In the genomic region with DNA sequence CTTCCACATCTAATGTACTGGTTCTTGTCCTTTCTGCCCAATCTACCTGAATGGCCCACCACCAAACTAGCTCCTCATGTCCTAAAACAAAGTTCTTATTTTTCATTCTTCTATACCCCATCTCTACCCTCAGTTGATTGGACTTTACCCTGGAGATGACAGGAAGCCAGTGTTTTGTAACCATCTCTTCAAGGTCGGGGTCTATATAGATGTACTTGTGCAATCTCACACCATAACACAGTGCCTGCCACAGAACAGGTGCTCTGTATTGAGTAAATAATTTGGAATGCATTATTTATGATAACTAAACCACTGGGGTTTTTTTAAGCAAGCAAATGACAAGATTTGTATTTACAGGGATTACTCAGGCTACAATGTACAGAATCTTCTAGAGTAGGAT, we compare ENCODE assay signal across 2 cellular contexts.
TF ChIP-seq lines count a peak whose summit lies in the region.

No MANE protein-coding gene starts in this region.

TF ChIP-seq in HepG2, 621 proteins besides CTCF, POLR2A, EP300 and RAD21 (continued from another document and continues in another):
- TF ChIP-seq TEAD3 (CRISPR knock-in tag; optimal IDR thresholded peaks at IDR 0.05; ENCODE audit: borderline replicate concordance): peak; percentile 35
- TF ChIP-seq ZNF782 (CRISPR knock-in tag; IDR thresholded peaks at IDR 0.05; ENCODE audit: borderline replicate concordance): no peak
- TF ChIP-seq, protein P1, sequence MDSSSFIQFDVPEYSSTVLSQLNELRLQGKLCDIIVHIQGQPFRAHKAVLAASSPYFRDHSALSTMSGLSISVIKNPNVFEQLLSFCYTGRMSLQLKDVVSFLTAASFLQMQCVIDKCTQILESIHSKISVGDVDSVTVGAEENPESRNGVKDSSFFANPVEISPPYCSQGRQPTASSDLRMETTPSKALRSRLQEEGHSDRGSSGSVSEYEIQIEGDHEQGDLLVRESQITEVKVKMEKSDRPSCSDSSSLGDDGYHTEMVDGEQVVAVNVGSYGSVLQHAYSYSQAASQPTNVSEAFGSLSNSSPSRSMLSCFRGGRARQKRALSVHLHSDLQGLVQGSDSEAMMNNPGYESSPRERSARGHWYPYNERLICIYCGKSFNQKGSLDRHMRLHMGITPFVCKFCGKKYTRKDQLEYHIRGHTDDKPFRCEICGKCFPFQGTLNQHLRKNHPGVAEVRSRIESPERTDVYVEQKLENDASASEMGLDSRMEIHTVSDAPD (CRISPR knock-in tag; IDR thresholded peaks at IDR 0.05): no peak
- TF ChIP-seq ZNF879 (CRISPR knock-in tag; IDR thresholded peaks at IDR 0.05): no peak
- no peak for TF ChIP-seq ZNF546 (CRISPR knock-in tag; conservative IDR thresholded peaks at IDR 0.05)
- TF ChIP-seq, protein P2, sequence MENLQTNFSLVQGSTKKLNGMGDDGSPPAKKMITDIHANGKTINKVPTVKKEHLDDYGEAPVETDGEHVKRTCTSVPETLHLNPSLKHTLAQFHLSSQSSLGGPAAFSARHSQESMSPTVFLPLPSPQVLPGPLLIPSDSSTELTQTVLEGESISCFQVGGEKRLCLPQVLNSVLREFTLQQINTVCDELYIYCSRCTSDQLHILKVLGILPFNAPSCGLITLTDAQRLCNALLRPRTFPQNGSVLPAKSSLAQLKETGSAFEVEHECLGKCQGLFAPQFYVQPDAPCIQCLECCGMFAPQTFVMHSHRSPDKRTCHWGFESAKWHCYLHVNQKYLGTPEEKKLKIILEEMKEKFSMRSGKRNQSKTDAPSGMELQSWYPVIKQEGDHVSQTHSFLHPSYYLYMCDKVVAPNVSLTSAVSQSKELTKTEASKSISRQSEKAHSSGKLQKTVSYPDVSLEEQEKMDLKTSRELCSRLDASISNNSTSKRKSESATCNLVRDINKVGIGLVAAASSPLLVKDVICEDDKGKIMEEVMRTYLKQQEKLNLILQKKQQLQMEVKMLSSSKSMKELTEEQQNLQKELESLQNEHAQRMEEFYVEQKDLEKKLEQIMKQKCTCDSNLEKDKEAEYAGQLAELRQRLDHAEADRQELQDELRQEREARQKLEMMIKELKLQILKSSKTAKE (CRISPR knock-in tag; IDR thresholded peaks at IDR 0.05; ENCODE audit: borderline replicate concordance): no peak
- 0 out of 2 replicates have a peak, but pooled peaks have one; percentile 53 for TF ChIP-seq ZNF878 (CRISPR knock-in tag; IDR thresholded peaks at IDR 0.05)
- TF ChIP-seq, protein P3, sequence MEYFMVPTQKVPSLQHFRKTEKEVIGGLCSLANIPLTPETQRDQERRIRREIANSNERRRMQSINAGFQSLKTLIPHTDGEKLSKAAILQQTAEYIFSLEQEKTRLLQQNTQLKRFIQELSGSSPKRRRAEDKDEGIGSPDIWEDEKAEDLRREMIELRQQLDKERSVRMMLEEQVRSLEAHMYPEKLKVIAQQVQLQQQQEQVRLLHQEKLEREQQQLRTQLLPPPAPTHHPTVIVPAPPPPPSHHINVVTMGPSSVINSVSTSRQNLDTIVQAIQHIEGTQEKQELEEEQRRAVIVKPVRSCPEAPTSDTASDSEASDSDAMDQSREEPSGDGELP (IDR thresholded peaks at IDR 0.05; ENCODE audit: borderline replicate concordance, low read depth): peak; percentile 46; the same call in 1 of the 2 replicates
- TF ChIP-seq, protein P4, sequence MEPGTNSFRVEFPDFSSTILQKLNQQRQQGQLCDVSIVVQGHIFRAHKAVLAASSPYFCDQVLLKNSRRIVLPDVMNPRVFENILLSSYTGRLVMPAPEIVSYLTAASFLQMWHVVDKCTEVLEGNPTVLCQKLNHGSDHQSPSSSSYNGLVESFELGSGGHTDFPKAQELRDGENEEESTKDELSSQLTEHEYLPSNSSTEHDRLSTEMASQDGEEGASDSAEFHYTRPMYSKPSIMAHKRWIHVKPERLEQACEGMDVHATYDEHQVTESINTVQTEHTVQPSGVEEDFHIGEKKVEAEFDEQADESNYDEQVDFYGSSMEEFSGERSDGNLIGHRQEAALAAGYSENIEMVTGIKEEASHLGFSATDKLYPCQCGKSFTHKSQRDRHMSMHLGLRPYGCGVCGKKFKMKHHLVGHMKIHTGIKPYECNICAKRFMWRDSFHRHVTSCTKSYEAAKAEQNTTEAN (CRISPR knock-in tag; conservative IDR thresholded peaks at IDR 0.05): no peak
- TF ChIP-seq SAP130 (CRISPR knock-in tag; IDR thresholded peaks at IDR 0.05; ENCODE audit: low read depth): peak; percentile 43; the same call in 1 of the 2 replicates
- TF ChIP-seq, protein P5, sequence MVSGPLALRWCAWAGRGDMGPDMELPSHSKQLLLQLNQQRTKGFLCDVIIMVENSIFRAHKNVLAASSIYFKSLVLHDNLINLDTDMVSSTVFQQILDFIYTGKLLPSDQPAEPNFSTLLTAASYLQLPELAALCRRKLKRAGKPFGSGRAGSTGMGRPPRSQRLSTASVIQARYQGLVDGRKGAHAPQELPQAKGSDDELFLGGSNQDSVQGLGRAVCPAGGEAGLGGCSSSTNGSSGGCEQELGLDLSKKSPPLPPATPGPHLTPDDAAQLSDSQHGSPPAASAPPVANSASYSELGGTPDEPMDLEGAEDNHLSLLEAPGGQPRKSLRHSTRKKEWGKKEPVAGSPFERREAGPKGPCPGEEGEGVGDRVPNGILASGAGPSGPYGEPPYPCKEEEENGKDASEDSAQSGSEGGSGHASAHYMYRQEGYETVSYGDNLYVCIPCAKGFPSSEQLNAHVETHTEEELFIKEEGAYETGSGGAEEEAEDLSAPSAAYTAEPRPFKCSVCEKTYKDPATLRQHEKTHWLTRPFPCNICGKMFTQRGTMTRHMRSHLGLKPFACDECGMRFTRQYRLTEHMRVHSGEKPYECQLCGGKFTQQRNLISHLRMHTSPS (CRISPR knock-in tag; IDR thresholded peaks at IDR 0.05; ENCODE audit: low read depth): no peak
- no peak for TF ChIP-seq ZSCAN31 (CRISPR knock-in tag; IDR thresholded peaks at IDR 0.05; ENCODE audit: low read depth)
- TF ChIP-seq ZFP1 (CRISPR knock-in tag; IDR thresholded peaks at IDR 0.05): no peak
- no peak for TF ChIP-seq ZNF776 (CRISPR knock-in tag; IDR thresholded peaks at IDR 0.05)
- TF ChIP-seq RFX3 (CRISPR knock-in tag; IDR thresholded peaks at IDR 0.05): no peak
- TF ChIP-seq ZFP82 (CRISPR knock-in tag; IDR thresholded peaks at IDR 0.05; ENCODE audit: borderline replicate concordance): no peak
- TF ChIP-seq HOXA3 (CRISPR knock-in tag; IDR thresholded peaks at IDR 0.05): no peak

TF ChIP-seq in SK-N-SH, 30 proteins besides CTCF, POLR2A, EP300 and RAD21 (continued from another document):
- TF ChIP-seq FOSL2 (IDR thresholded peaks at IDR 0.05; ENCODE audit: borderline replicate concordance, low read depth) (no peak), TAF1 (IDR thresholded peaks at IDR 0.05; ENCODE audit: borderline replicate concordance, low read depth, low read length) (no peak), SMC3 (IDR thresholded peaks at IDR 0.05; ENCODE audit: low read depth, low read length) (no peak)
